In genomic region chr5:180820788-180821321, GRCh38 we compare ENCODE assay signal across 10 cellular contexts. TPM values are rescaled to one million over a fixed set of nuclear protein-coding genes. Genes with fewer than 3 reads are reported as not detected.
A peak's percentile ranks its signal among the peaks of the same experiment; 100 is the strongest.
DNase-seq lines count a peak whose midpoint lies in the region; ATAC-seq and TF ChIP-seq lines count a peak whose summit lies in the region.
"Had no signal": no experiment of that assay in that cellular context is flagged by ENCODE, and none has a peak within 500 bp of the region (broad histone marks: within the 10 kb centered on the region; RNA-seq: fewer than 3 reads in every experiment).

No MANE protein-coding gene starts in this region.

- TF ChIP-seq POLR2A in breast epithelium (IDR thresholded peaks at IDR 0.05) (no peak), vagina (IDR thresholded peaks at IDR 0.05) (no peak)

- no peaks in the 10 kb centered on the region for H3K79me2 ChIP-seq in mammary epithelial cell (ENCODE audit: insufficient read depth, low read length)

- H2AFZ ChIP-seq in mammary epithelial cell (ENCODE audit: low read depth, low read length): no peak overlapping the region

- H3K4me3 ChIP-seq in breast epithelium (no peak overlapping the region), mammary epithelial cell (replicated peaks in 1 of 3; ENCODE audit: insufficient read depth in 1 of 3, low read depth in 2 of 3, low read length in 3 of 3) (no peak overlapping the region), vagina (no peak overlapping the region)

- H3K9me3 ChIP-seq in breast epithelium (no peaks in the 10 kb centered on the region), mammary epithelial cell (replicated peaks; ENCODE audit: insufficient read depth, low read length) (no peaks in the 10 kb centered on the region), vagina (no peaks in the 10 kb centered on the region)

- no peaks in the 10 kb centered on the region for H4K20me1 ChIP-seq in mammary epithelial cell (ENCODE audit: insufficient read depth, low read length)

- in situ Hi-C loops in mammary epithelial cell (cut with MboI; ENCODE audit: low sequenced_read_pairs in 2 of 2): no loop called here

- H3K27ac ChIP-seq in breast epithelium: peak overlapping the region; percentile 78 to 88
- no peak overlapping the region for H3K27ac ChIP-seq in mammary epithelial cell (ENCODE audit: insufficient read depth, low read depth, low read length)
- H3K27ac ChIP-seq in vagina: peak overlapping the region; percentile 91

- DNase-seq in breast epithelium (ENCODE audit: low spot score in 2 of 2) (no peak), mammary epithelial cell (no peak), Right ventricle myocardium superior (no peak), vagina (ENCODE audit: extremely low spot score in 2 of 2) (no peak)
- DNase-seq in activated effector memory CD4-positive, alpha-beta T cell treated with Interleukin-2 at 50 U/mL for 16 hours: no peak
- DNase-seq in central memory CD4-positive, alpha-beta T cell: no peak
- DNase-seq in activated CD4-positive, alpha-beta T cell treated with anti-CD3 and anti-CD28 coated beads, Interleukin-2, amount 50 U/mL, for 4 hours: no peak
- DNase-seq: activated naive CD8-positive, alpha-beta T cell treated with anti-CD3 and anti-CD28 coated beads, Interleukin-2, amount 10 ng/mL, durations not matched to agents 7 days and 5 days; naive thymus-derived CD8-positive, alpha-beta T cell had no signal

- no peak overlapping the region for H3K4me2 ChIP-seq in mammary epithelial cell (ENCODE audit: insufficient read depth, low read depth, low read length)

- CTCF ChIA-PET in mammary epithelial cell (lab: Charles Lee; ENCODE audit: low non-redundant PET): no interaction called here

- no TSS peak for BruUV-seq in mammary epithelial cell (replicated peaks; lab: Mats Ljungman, UMichigan)

- no peaks in the 10 kb centered on the region for H3K36me3 ChIP-seq in breast epithelium
- H3K36me3 ChIP-seq in mammary epithelial cell (ENCODE audit: insufficient read depth, low read length): no peaks in the 10 kb centered on the region
- H3K36me3 ChIP-seq in vagina: no peaks in the 10 kb centered on the region

- H3K27me3 ChIP-seq in breast epithelium: no peaks in the 10 kb centered on the region
- no peaks in the 10 kb centered on the region for H3K27me3 ChIP-seq in mammary epithelial cell (ENCODE audit: insufficient read depth, low read length)
- H3K27me3 ChIP-seq in vagina: no peaks in the 10 kb centered on the region

- intact Hi-C loops in breast epithelium (cut with DNase I; ENCODE audit: low total_unique reads): no loop called here
- intact Hi-C loops in mammary epithelial cell (cut with micrococcal nuclease): no loop called here
- intact Hi-C loops in Right ventricle myocardium superior (cut with DNase I): no loop called here
- intact Hi-C loops in vagina (cut with DNase I): no loop called here

- H3K4me1 ChIP-seq in breast epithelium (no peaks in the 10 kb centered on the region), mammary epithelial cell (ENCODE audit: insufficient read depth, low read length) (peaks cover 8% of the 10 kb centered on the region), vagina (peaks cover 72% of the 10 kb centered on the region)

- dilution Hi-C loops in mammary epithelial cell (cut with HindIII; ENCODE audit: low sequenced_read_pairs): no loop called here

- no peak for TF ChIP-seq CTCF in breast epithelium (IDR thresholded peaks at IDR 0.05)
- no peak for TF ChIP-seq CTCF in mammary epithelial cell (conservative IDR thresholded peaks at IDR 0.05 in 1 of 2, IDR thresholded peaks at IDR 0.05 in 1 of 2; ENCODE audit: extremely low read depth in 1 of 2, insufficient read depth in 1 of 2, low read depth in 1 of 2, low read length in 2 of 2)
- no peak for TF ChIP-seq CTCF in vagina (IDR thresholded peaks at IDR 0.05)

- 94% methylated on average over 3 of the region's 3 CpGs for WGBS in mammary epithelial cell (ENCODE audit: low coverage, missing lambda C conversion rate)

- ATAC-seq in HG03520 (IDR thresholded peaks at IDR 0.05; ENCODE audit: unreplicated experiment): peak; percentile 83
- ATAC-seq in Right ventricle myocardium superior (ENCODE audit: poor library complexity): peak; percentile 64
- ATAC-seq: naive thymus-derived CD8-positive, alpha-beta T cell had no signal

- no peak overlapping the region for H3K9ac ChIP-seq in mammary epithelial cell (ENCODE audit: insufficient read depth, low read length)

RNA-seq across cellular contexts. Expression of gene MGAT1, which starts 18.2 kb away (rescaled TPM):
- total RNA-seq in breast epithelium (100 to 1,000 TPM; 127 to 236 (median 163) TPM), mammary epithelial cell (100 to 1,000 TPM in 1 of 2 donors, 10 to 100 TPM in 1; 91.4 to 177 TPM), Right ventricle myocardium superior (66.2 TPM), vagina (152 TPM)
- polyA plus RNA-seq in mammary epithelial cell: 134 TPM
- polyA minus RNA-seq in mammary epithelial cell: 122 TPM

RNA-seq across cellular contexts. Expression of gene ZFP62, which starts 40.2 kb away (rescaled TPM):
- total RNA-seq in breast epithelium (10 to 100 TPM; 18.6 to 49.6 (median 35.4) TPM), mammary epithelial cell (10 to 100 TPM; 17.2 to 17.5 TPM), Right ventricle myocardium superior (16.6 TPM), vagina (22.3 TPM)
- polyA plus RNA-seq in mammary epithelial cell: 6.7 TPM
- 40.5 TPM for polyA minus RNA-seq in mammary epithelial cell
